ENCODE assay signal across 15 cellular contexts in genomic region chr5:40360685-40361084, GRCh38.
"Had no signal": no experiment of that assay in that cellular context is flagged by ENCODE, and none has a peak within 500 bp of the region (broad histone marks: within the 10 kb centered on the region; RNA-seq: fewer than 3 reads in every experiment).

No MANE protein-coding gene starts in this region.

- H3K27me3 ChIP-seq: esophagus muscularis mucosa, right atrium auricular region, testis, upper lobe of left lung had no signal

- H3K27ac Mint-ChIP-seq: activated naive CD4-positive, alpha-beta T cell treated with anti-CD3 and anti-CD28 coated beads, Interleukin-2, amount 50 U/mL, for 72 hours; nephron; progenitor cell of endocrine pancreas; stimulated activated naive CD8-positive, alpha-beta T cell treated with anti-CD3 and anti-CD28 coated beads, Interleukin-15, Interleukin-2, amounts not matched to agents 100 ng/mL and 50 ng/mL, for 24 hours; T-helper 2 cell treated with Interferon-gamma antibody and Interleukin-4, amounts not matched to agents 5 μg/mL and 100 μg/mL, for 36 hours had no signal

- H3K36me3 ChIP-seq: esophagus muscularis mucosa, right atrium auricular region, upper lobe of left lung had no signal

- H3K4me3 Mint-ChIP-seq: nephron; stimulated activated naive CD8-positive, alpha-beta T cell treated with anti-CD3 and anti-CD28 coated beads, Interleukin-15, Interleukin-2, amounts not matched to agents 100 ng/mL and 50 ng/mL, for 24 hours; T-helper 2 cell treated with Interferon-gamma antibody and Interleukin-4, amounts not matched to agents 5 μg/mL and 100 μg/mL, for 36 hours had no signal

- ATAC-seq: activated naive CD4-positive, alpha-beta T cell treated with anti-CD3 and anti-CD28 coated beads, Interleukin-2, amount 50 U/mL, for 72 hours had no signal

- H3K27me3 Mint-ChIP-seq: progenitor cell of endocrine pancreas; stimulated activated naive CD8-positive, alpha-beta T cell treated with anti-CD3 and anti-CD28 coated beads, Interleukin-15, Interleukin-2, amounts not matched to agents 100 ng/mL and 50 ng/mL, for 24 hours had no signal

- H3K4me1 ChIP-seq: right atrium auricular region, testis had no signal

- H3K27ac ChIP-seq: esophagus muscularis mucosa, right atrium auricular region, testis, upper lobe of left lung had no signal

- H3K4me1 Mint-ChIP-seq: nephron had no signal

- DNase-seq: activated CD4-positive, alpha-beta T cell treated with anti-CD3 and anti-CD28 coated beads, Interleukin-2, amount 50 U/mL, for 1 hour; activated T-cell treated with anti-CD3 and anti-CD28 coated beads for 4 hours; hippocampal formation; mesenchymal stem cell; occipital lobe; testis; upper lobe of left lung had no signal

- H3K4me3 ChIP-seq: esophagus muscularis mucosa, right atrium auricular region, skin epidermis, testis, upper lobe of left lung had no signal

- H3K9me3 ChIP-seq: testis, upper lobe of left lung had no signal
